Comparison of ENCODE assay signal across 26 cellular contexts in genomic region chr11:59918494-59918893, GRCh38. TPM values are rescaled to one million over a fixed set of nuclear protein-coding genes. Genes with fewer than 3 reads are reported as not detected.
DNase-seq lines count a peak whose midpoint lies in the region; ATAC-seq, FAIRE-seq and TF ChIP-seq lines count a peak whose summit lies in the region.
"Had no signal": no experiment of that assay in that cellular context is flagged by ENCODE, and none has a peak within 500 bp of the region (broad histone marks: within the 10 kb centered on the region; RNA-seq: fewer than 3 reads in every experiment).

No MANE protein-coding gene starts in this region.

- H3K9ac ChIP-seq in endothelial cell of umbilical vein (replicated peaks; ENCODE audit: extremely low read depth, insufficient read depth, low read length) (no peak overlapping the region), H9 (ENCODE audit: extremely low read depth, insufficient read length, low read length) (no peak overlapping the region)

- H2BK20ac ChIP-seq in H9 (ENCODE audit: low read depth, low read length, poor library complexity, severe bottlenecking): no peak overlapping the region

- no peak overlapping the region for H4K5ac ChIP-seq in H9 (ENCODE audit: insufficient read length, low read depth, low read length)

- no peak overlapping the region for H3K18ac ChIP-seq in H9 (ENCODE audit: insufficient read length, low read depth, low read length)

- H3K27me3 Mint-ChIP-seq in H9 (ENCODE audit: low read depth): no peaks in the 10 kb centered on the region; the same call in 1 of the 2 replicates

- peaks cover 12 to 27% (median 15%) of the 10 kb centered on the region in 3 experiments for H3K36me3 Mint-ChIP-seq in H9 (ENCODE audit: insufficient read depth in 1 of 3, low read depth in 3 of 3)

- peaks cover 27 to 29% of the 10 kb centered on the region in 2 experiments for H3K9me3 Mint-ChIP-seq in H9

- H3K27ac ChIP-seq in endothelial cell of umbilical vein (ENCODE audit: insufficient read depth, low read depth, low read length) (no peak overlapping the region), H9 (ENCODE audit: insufficient read length, low read depth, low read length) (no peak overlapping the region)
- H3K27ac ChIP-seq: body of pancreas, gastrocnemius medialis, lower lobe of right lung, neutrophil, spleen, stomach, upper lobe of left lung had no signal

- intact Hi-C loops in endothelial cell of umbilical vein (cut with micrococcal nuclease): no loop called here

- no peak overlapping the region for H4K8ac ChIP-seq in H9 (replicated peaks; ENCODE audit: insufficient read length, low read depth, low read length)

- H2AFZ ChIP-seq in endothelial cell of umbilical vein (ENCODE audit: low read depth, low read length) (no peak overlapping the region), H9 (ENCODE audit: low read length) (no peak overlapping the region)

- H3K4me3 ChIP-seq in endothelial cell of umbilical vein (replicated peaks in 1 of 3; ENCODE audit: insufficient read depth in 1 of 3, low read depth in 1 of 3, low read length in 3 of 3) (no peak overlapping the region), skeletal muscle cell (ENCODE audit: low read depth, low read length) (no peak overlapping the region)
- H3K4me3 ChIP-seq: body of pancreas, gastrocnemius medialis, lower lobe of right lung, spleen, stomach, upper lobe of left lung had no signal

- H3K4ac ChIP-seq in H9 (ENCODE audit: low read depth, low read length): no peak overlapping the region

- H2BK15ac ChIP-seq in H9 (ENCODE audit: low read depth, low read length): no peak overlapping the region

- dilution Hi-C loops in endothelial cell of umbilical vein (cut with MboI; ENCODE audit: extremely low pct_ligation_motif_present, low sequenced_read_pairs): no loop called here

- H3K9me3 ChIP-seq in endothelial cell of umbilical vein (replicated peaks; ENCODE audit: control insufficient read depth, insufficient read depth, low read length) (peaks cover 4% of the 10 kb centered on the region), H9 (ENCODE audit: control insufficient read depth, low read depth, low read length) (peaks cover 18% of the 10 kb centered on the region)
- H3K9me3 ChIP-seq: BE2C had no signal

- no peaks in the 10 kb centered on the region for H3K27me3 ChIP-seq in endothelial cell of umbilical vein (ENCODE audit: control insufficient read depth in 2 of 2, insufficient read depth in 2 of 2, low read length in 2 of 2)
- no peaks in the 10 kb centered on the region for H3K27me3 ChIP-seq in H9 (ENCODE audit: insufficient read depth, low read length)
- H3K27me3 ChIP-seq: BE2C, body of pancreas, gastrocnemius medialis, neutrophil, spleen, stomach, upper lobe of left lung had no signal

- TF ChIP-seq CTCF in endothelial cell of umbilical vein (IDR thresholded peaks at IDR 0.05; ENCODE audit: extremely low read depth in 1 of 2, insufficient read depth in 1 of 2, low read depth in 1 of 2, low read length in 2 of 2) (no peak), H9 (conservative IDR thresholded peaks at IDR 0.05) (no peak)

- ATAC-seq in GM18868 (IDR thresholded peaks at IDR 0.05; ENCODE audit: unreplicated experiment) (no peak), HG03196 (IDR thresholded peaks at IDR 0.05; ENCODE audit: unreplicated experiment) (no peak)
- ATAC-seq: gastrocnemius medialis, lower lobe of right lung, Right ventricle myocardium inferior had no signal

- no peaks in the 10 kb centered on the region for H3K23me2 ChIP-seq in H9 (ENCODE audit: insufficient read length, low read depth, low read length, poor library complexity, severe bottlenecking)

- POLR2A ChIA-PET in endothelial cell of umbilical vein (lab: Charles Lee): interaction anchor here (0.6 kb wide), 1 partner anchor 163 kb away, joined by 4 read pairs; no protein-coding TSS in a partner anchor

- no CpG with 5 or more reads among the region's 2 CpGs for WGBS in H9 (ENCODE audit: extremely low coverage, insufficient read length, low lambda C conversion rate)

- H3K23ac ChIP-seq in H9 (ENCODE audit: insufficient read length, low read depth, low read length): no peak overlapping the region

- H3K4me1 Mint-ChIP-seq in H9: no peaks in the 10 kb centered on the region

- no peak overlapping the region for H3K4me3 Mint-ChIP-seq in H9
- H3K4me3 Mint-ChIP-seq: activated naive CD8-positive, alpha-beta T cell; activated T-helper 1 cell treated with anti-CD3 and anti-CD28 coated beads, Interleukin-12 subunit alpha, Interleukin-12 subunit beta, Interleukin-2, Interleukin-4 antibody, amounts not matched to agents 30 ng/mL and 10 ng/mL and 1 ng/mL, durations not matched to agents 14 hours and 24 hours and 36 hours had no signal

- no peaks in the 10 kb centered on the region for H3K36me3 ChIP-seq in endothelial cell of umbilical vein (ENCODE audit: control insufficient read depth in 2 of 2, extremely low read depth in 1 of 2, insufficient read depth in 2 of 2, low read length in 2 of 2)
- H3K36me3 ChIP-seq: BE2C, gastrocnemius medialis, lower lobe of right lung, neutrophil, spleen, stomach, upper lobe of left lung had no signal

- H3K79me2 ChIP-seq in endothelial cell of umbilical vein (ENCODE audit: control insufficient read depth, insufficient read depth, low read length) (no peaks in the 10 kb centered on the region), H9 (ENCODE audit: insufficient read depth, low read length) (no peaks in the 10 kb centered on the region)

- peak; percentile 42 for FAIRE-seq in endothelial cell of umbilical vein (lab: Jason Lieb, UNC)

- H4K91ac ChIP-seq in H9 (ENCODE audit: insufficient read length, low read depth, low read length): no peak overlapping the region

- no peak overlapping the region for H3K56ac ChIP-seq in H9 (ENCODE audit: insufficient read length, low read depth, low read length)

- H3K9me1 ChIP-seq in endothelial cell of umbilical vein (replicated peaks; ENCODE audit: control insufficient read depth, extremely low read depth, insufficient read depth, low read length): no peaks in the 10 kb centered on the region

- H3K4me2 ChIP-seq in endothelial cell of umbilical vein (ENCODE audit: insufficient read depth, low read length) (no peak overlapping the region), H9 (ENCODE audit: insufficient read depth, insufficient read length, low read length) (no peak overlapping the region)

- H3K79me1 ChIP-seq in H9 (ENCODE audit: insufficient read depth, low read depth, low read length, poor library complexity, severe bottlenecking): no peaks in the 10 kb centered on the region

- CTCF ChIA-PET in endothelial cell of umbilical vein (lab: Charles Lee): interaction anchor here (0.7 to 4.3 kb wide), 55 partner anchors 9 to 716 kb away, joined by 3 to 76 read pairs (median 5); partner anchors contain the start of genes MRPL16, PATL1 and STX3

- H2AK5ac ChIP-seq in H9 (ENCODE audit: insufficient read length, low read length): no peak overlapping the region

- no TSS peak for BruUV-seq in endothelial cell of umbilical vein (replicated peaks; lab: Mats Ljungman, UMichigan)

- H3K14ac ChIP-seq in H9 (ENCODE audit: insufficient read depth, low read length): no peak overlapping the region

- no peaks in the 10 kb centered on the region for H4K20me1 ChIP-seq in endothelial cell of umbilical vein (replicated peaks; ENCODE audit: control insufficient read depth, extremely low read depth, insufficient read depth, low read length)
- H4K20me1 ChIP-seq in H9 (ENCODE audit: control insufficient read depth, insufficient read depth, insufficient read length): no peaks in the 10 kb centered on the region

- H3K4me1 ChIP-seq in endothelial cell of umbilical vein (ENCODE audit: control insufficient read depth, extremely low read depth, insufficient read depth, low read length) (no peaks in the 10 kb centered on the region), H9 (ENCODE audit: insufficient read depth, low read length) (no peaks in the 10 kb centered on the region)
- H3K4me1 ChIP-seq: BE2C, body of pancreas, Caco-2, gastrocnemius medialis, lower lobe of right lung, spleen, upper lobe of left lung had no signal

- no peak overlapping the region for H2BK12ac ChIP-seq in H9 (ENCODE audit: insufficient read length, low read depth, low read length)

- no peak overlapping the region; a peak in 1 of 7 replicates for H3K27ac Mint-ChIP-seq in H9
- H3K27ac Mint-ChIP-seq: activated naive CD8-positive, alpha-beta T cell; activated T-helper 1 cell treated with anti-CD3 and anti-CD28 coated beads, Interleukin-12 subunit alpha, Interleukin-12 subunit beta, Interleukin-2, Interleukin-4 antibody, amounts not matched to agents 30 ng/mL and 10 ng/mL and 1 ng/mL, durations not matched to agents 14 hours and 24 hours and 36 hours had no signal

- no peak for TF ChIP-seq POLR2A in endothelial cell of umbilical vein (IDR thresholded peaks at IDR 0.05; ENCODE audit: low read depth, low read length)

- no peak overlapping the region for H2BK120ac ChIP-seq in H9 (ENCODE audit: low read depth, low read length, poor library complexity, severe bottlenecking)

- H2BK5ac ChIP-seq in H9 (ENCODE audit: insufficient read length, low read length): no peak overlapping the region

- H3T11ph ChIP-seq in H9 (ENCODE audit: low read length): no peak overlapping the region

- DNase-seq in GM04503 (ENCODE audit: low read depth): peak; percentile 53
- DNase-seq in M059J (ENCODE audit: low read depth): peak; percentile 49
- DNase-seq in endothelial cell of umbilical vein (ENCODE audit: low read depth, low spot score): no peak
- DNase-seq in skeletal muscle cell (ENCODE audit: low read depth): peak; percentile 7
- no peak for DNase-seq in H9
- DNase-seq: cortex of kidney; gastrocnemius medialis; hypothalamus; islet precursor cell; lower lobe of right lung; spleen; stimulated activated CD4-positive, alpha-beta T cell treated with anti-CD3 and anti-CD28 coated beads, Interleukin-4, amount 100 ng/mL, for 4 hours; upper lobe of left lung had no signal

RNA-seq across cellular contexts. Expression of gene OOSP1, which starts 19.7 kb away (rescaled TPM):
- total RNA-seq in M059J (2014; rRNA removed; shearing (Covaris generic)): not detected in 2 replicates
- total RNA-seq in endothelial cell of umbilical vein (not detected in 2 replicates), H9 (2021) (not detected in 2 replicates)
- polyA plus RNA-seq in endothelial cell of umbilical vein: 0.11 TPM in 1 of 2 replicates, not detected in the other
- not detected in 2 replicates for polyA plus RNA-seq in endothelial cell of umbilical vein (2011; cell fraction: cytosol; rRNA removed)
- 0.69 TPM in 1 of 2 replicates, not detected in the other for polyA plus RNA-seq in endothelial cell of umbilical vein (2011; cell fraction: nucleus; rRNA removed)
- polyA plus RNA-seq in endothelial cell of umbilical vein (2012): not detected in 2 replicates
- not detected in 2 replicates for polyA minus RNA-seq in endothelial cell of umbilical vein
- polyA minus RNA-seq in endothelial cell of umbilical vein (2011; cell fraction: cytosol; rRNA and poly(A)+ RNA removed): not detected
- 0.82 TPM in 1 of 2 replicates, not detected in the other for polyA minus RNA-seq in endothelial cell of umbilical vein (2011; cell fraction: nucleus; rRNA and poly(A)+ RNA removed)
- total RNA-seq: activated T-helper 1 cell treated with anti-CD3 and anti-CD28 coated beads, Interleukin-12 subunit alpha, Interleukin-12 subunit beta, Interleukin-2, Interleukin-4 antibody, amounts not matched to agents 30 ng/mL and 10 ng/mL and 1 ng/mL, durations not matched to agents 14 hours and 24 hours and 36 hours; body of pancreas; Caco-2; Daoy; gastrocnemius medialis; HT-29; lower lobe of right lung; pulmonary artery endothelial cell; Right ventricle myocardium inferior; spleen; stomach had no signal
- polyA plus RNA-seq: spleen, stomach had no signal

RNA-seq across cellular contexts. Expression of gene OOSP3, which starts 39.9 kb away (rescaled TPM):
- not detected in 2 replicates for total RNA-seq in M059J (2014; rRNA removed; shearing (Covaris generic))
- total RNA-seq in endothelial cell of umbilical vein (not detected in 2 replicates), H9 (2021) (not detected in 2 replicates)
- not detected in 2 replicates for polyA plus RNA-seq in endothelial cell of umbilical vein
- 0.12 TPM in 1 of 2 replicates, not detected in the other for polyA plus RNA-seq in endothelial cell of umbilical vein (2011; cell fraction: cytosol; rRNA removed)
- polyA plus RNA-seq in endothelial cell of umbilical vein (2011; cell fraction: nucleus; rRNA removed): 0.24 TPM in 1 of 2 replicates, not detected in the other
- polyA plus RNA-seq in endothelial cell of umbilical vein (2012): not detected in 2 replicates
- polyA minus RNA-seq in endothelial cell of umbilical vein: 0.23 TPM in 1 of 2 replicates, not detected in the other
- not detected for polyA minus RNA-seq in endothelial cell of umbilical vein (2011; cell fraction: cytosol; rRNA and poly(A)+ RNA removed)
- 0.77 and 0.91 TPM in 2 replicates for polyA minus RNA-seq in endothelial cell of umbilical vein (2011; cell fraction: nucleus; rRNA and poly(A)+ RNA removed)
- total RNA-seq: activated T-helper 1 cell treated with anti-CD3 and anti-CD28 coated beads, Interleukin-12 subunit alpha, Interleukin-12 subunit beta, Interleukin-2, Interleukin-4 antibody, amounts not matched to agents 30 ng/mL and 10 ng/mL and 1 ng/mL, durations not matched to agents 14 hours and 24 hours and 36 hours; body of pancreas; Caco-2; Daoy; gastrocnemius medialis; HT-29; lower lobe of right lung; pulmonary artery endothelial cell; Right ventricle myocardium inferior; spleen; stomach; upper lobe of left lung had no signal
- polyA plus RNA-seq: spleen, stomach had no signal

RNA-seq across cellular contexts. Expression of gene OOSP4A, which starts 45.3 kb away (rescaled TPM):
- not detected in 2 replicates for total RNA-seq in M059J (2014; rRNA removed; shearing (Covaris generic))
- not detected in 2 replicates for total RNA-seq in endothelial cell of umbilical vein
- polyA plus RNA-seq in endothelial cell of umbilical vein: not detected in 2 replicates
- not detected in 2 replicates for polyA plus RNA-seq in endothelial cell of umbilical vein (2011; cell fraction: cytosol; rRNA removed)
- not detected in 2 replicates for polyA plus RNA-seq in endothelial cell of umbilical vein (2011; cell fraction: nucleus; rRNA removed)
- polyA plus RNA-seq in endothelial cell of umbilical vein (2012): not detected in 2 replicates
- polyA minus RNA-seq in endothelial cell of umbilical vein: not detected in 2 replicates
- polyA minus RNA-seq in endothelial cell of umbilical vein (2011; cell fraction: cytosol; rRNA and poly(A)+ RNA removed): not detected
- polyA minus RNA-seq in endothelial cell of umbilical vein (2011; cell fraction: nucleus; rRNA and poly(A)+ RNA removed): not detected in 2 replicates
- not detected in 2 replicates for total RNA-seq in H9 (2021)
- total RNA-seq: activated T-helper 1 cell treated with anti-CD3 and anti-CD28 coated beads, Interleukin-12 subunit alpha, Interleukin-12 subunit beta, Interleukin-2, Interleukin-4 antibody, amounts not matched to agents 30 ng/mL and 10 ng/mL and 1 ng/mL, durations not matched to agents 14 hours and 24 hours and 36 hours; body of pancreas; Caco-2; Daoy; gastrocnemius medialis; HT-29; lower lobe of right lung; pulmonary artery endothelial cell; Right ventricle myocardium inferior; spleen; stomach; upper lobe of left lung had no signal
- polyA plus RNA-seq: spleen, stomach had no signal

RNA-seq across cellular contexts. Expression of gene TCN1, which starts 52.2 kb away (rescaled TPM):
- total RNA-seq in M059J (2014; rRNA removed; shearing (Covaris generic)): 0.20 TPM in 1 of 2 replicates, not detected in the other
- total RNA-seq in endothelial cell of umbilical vein (not detected in 2 replicates), H9 (2021) (not detected in 2 replicates)
- polyA plus RNA-seq in endothelial cell of umbilical vein: not detected in 2 replicates
- not detected in 2 replicates for polyA plus RNA-seq in endothelial cell of umbilical vein (2011; cell fraction: cytosol; rRNA removed)
- not detected in 2 replicates for polyA plus RNA-seq in endothelial cell of umbilical vein (2011; cell fraction: nucleus; rRNA removed)
- polyA plus RNA-seq in endothelial cell of umbilical vein (2012): not detected in 2 replicates
- polyA minus RNA-seq in endothelial cell of umbilical vein: not detected in 2 replicates
- polyA minus RNA-seq in endothelial cell of umbilical vein (2011; cell fraction: cytosol; rRNA and poly(A)+ RNA removed): not detected
- not detected in 2 replicates for polyA minus RNA-seq in endothelial cell of umbilical vein (2011; cell fraction: nucleus; rRNA and poly(A)+ RNA removed)
- total RNA-seq: activated T-helper 1 cell treated with anti-CD3 and anti-CD28 coated beads, Interleukin-12 subunit alpha, Interleukin-12 subunit beta, Interleukin-2, Interleukin-4 antibody, amounts not matched to agents 30 ng/mL and 10 ng/mL and 1 ng/mL, durations not matched to agents 14 hours and 24 hours and 36 hours; Caco-2; Daoy; gastrocnemius medialis; pulmonary artery endothelial cell; Right ventricle myocardium inferior had no signal

Comparison
In these comparisons a context has a peak if more than half of its experiments do, and no peak if none do; other contexts are left out.
1. DNase-seq: peak in GM04503 (single experiment), M059J (single experiment) and skeletal muscle cell (single experiment); none in endothelial cell of umbilical vein (single experiment) and H9 (single experiment).